22 cellular contexts compared by ENCODE assay signal in genomic region chr19:33687761-33688656, GRCh38.
"Had no signal": no experiment of that assay in that cellular context is flagged by ENCODE, and none has a peak within 500 bp of the region (broad histone marks: within the 10 kb centered on the region; RNA-seq: fewer than 3 reads in every experiment).

No MANE protein-coding gene starts in this region.

- H3K36me3 Mint-ChIP-seq: activated naive CD8-positive, alpha-beta T cell treated with anti-CD3 and anti-CD28 coated beads for 36 hours; naive thymus-derived CD8-positive, alpha-beta T cell; neural progenitor cell had no signal

- H3K4me2 ChIP-seq: neural progenitor cell had no signal

- H2AFZ ChIP-seq: neural progenitor cell had no signal

- H3K4me1 ChIP-seq: heart right ventricle, lower lobe of right lung, neural progenitor cell, psoas muscle, right atrium auricular region, transverse colon, uterus had no signal

- DNase-seq: activated CD4-positive, alpha-beta T cell treated with anti-CD3 and anti-CD28 coated beads, Interleukin-2, amount 10 ng/mL, durations not matched to agents 7 days and 5 days; activated CD8-positive, alpha-beta T cell treated with anti-CD3 and anti-CD28 coated beads for 36 hours; activated naive CD4-positive, alpha-beta T cell treated with Interleukin-2 at 50 U/mL for 16 hours; activated naive CD8-positive, alpha-beta T cell treated with anti-CD3 and anti-CD28 coated beads for 36 hours; activated T-cell treated with anti-CD3 and anti-CD28 coated beads, Interleukin-2, amount 50 U/mL, for 24 hours; cortex of kidney; heart right ventricle; lower lobe of right lung; mesendoderm; naive thymus-derived CD8-positive, alpha-beta T cell; psoas muscle; stimulated activated CD4-positive, alpha-beta T cell treated with anti-CD3 and anti-CD28 coated beads, Interleukin-1b, Interleukin-23, amount 100 ng/mL, for 48 hours; substantia nigra; transverse colon had no signal

- H3K4me3 ChIP-seq: heart right ventricle, lower lobe of right lung, neural progenitor cell, psoas muscle, right atrium auricular region, transverse colon, uterus had no signal

- H3K27ac Mint-ChIP-seq: activated CD4-positive, alpha-beta T cell treated with anti-CD3 and anti-CD28 coated beads, Interleukin-2, amount 10 ng/mL, durations not matched to agents 7 days and 5 days; activated CD8-positive, alpha-beta T cell treated with anti-CD3 and anti-CD28 coated beads for 36 hours; activated naive CD8-positive, alpha-beta T cell treated with anti-CD3 and anti-CD28 coated beads for 36 hours; activated T-cell treated with anti-CD3 and anti-CD28 coated beads, Interleukin-2, amount 50 U/mL, for 24 hours; activated T-helper 17 cell treated with anti-CD3 and anti-CD28 coated beads, Interleukin-2, amount 50 U/mL, for 72 hours; naive thymus-derived CD8-positive, alpha-beta T cell; neural progenitor cell; stimulated activated naive CD8-positive, alpha-beta T cell treated with anti-CD3 and anti-CD28 coated beads, Interleukin-15, Interleukin-2, amounts not matched to agents 100 ng/mL and 50 ng/mL, for 24 hours had no signal

- H3K9me3 ChIP-seq: heart right ventricle, lower lobe of right lung, psoas muscle, right atrium auricular region, transverse colon, uterus had no signal

- H3K4me1 Mint-ChIP-seq: activated CD4-positive, alpha-beta T cell treated with anti-CD3 and anti-CD28 coated beads, Interleukin-2, amount 10 ng/mL, durations not matched to agents 7 days and 5 days; activated naive CD8-positive, alpha-beta T cell treated with anti-CD3 and anti-CD28 coated beads for 36 hours; activated T-helper 17 cell treated with anti-CD3 and anti-CD28 coated beads, Interleukin-2, amount 50 U/mL, for 72 hours; naive thymus-derived CD8-positive, alpha-beta T cell had no signal

- H3K4me3 Mint-ChIP-seq: activated CD4-positive, alpha-beta T cell treated with anti-CD3 and anti-CD28 coated beads, Interleukin-2, amount 10 ng/mL, durations not matched to agents 7 days and 5 days; activated CD8-positive, alpha-beta T cell treated with anti-CD3 and anti-CD28 coated beads for 36 hours; activated naive CD8-positive, alpha-beta T cell treated with anti-CD3 and anti-CD28 coated beads for 36 hours; activated T-cell treated with anti-CD3 and anti-CD28 coated beads, Interleukin-2, amount 50 U/mL, for 24 hours; activated T-helper 17 cell treated with anti-CD3 and anti-CD28 coated beads, Interleukin-2, amount 50 U/mL, for 72 hours; naive thymus-derived CD8-positive, alpha-beta T cell; neural progenitor cell; stimulated activated naive CD8-positive, alpha-beta T cell treated with anti-CD3 and anti-CD28 coated beads, Interleukin-15, Interleukin-2, amounts not matched to agents 100 ng/mL and 50 ng/mL, for 24 hours had no signal

- H3K9ac ChIP-seq: neural progenitor cell had no signal

- H3K27ac ChIP-seq: heart right ventricle, lower lobe of right lung, neural progenitor cell, psoas muscle, right atrium auricular region, transverse colon, uterus had no signal

- H3K9me3 Mint-ChIP-seq: activated CD4-positive, alpha-beta T cell treated with anti-CD3 and anti-CD28 coated beads, Interleukin-2, amount 10 ng/mL, durations not matched to agents 7 days and 5 days; activated CD8-positive, alpha-beta T cell treated with anti-CD3 and anti-CD28 coated beads for 36 hours; activated naive CD8-positive, alpha-beta T cell treated with anti-CD3 and anti-CD28 coated beads for 36 hours; activated T-cell treated with anti-CD3 and anti-CD28 coated beads, Interleukin-2, amount 50 U/mL, for 24 hours; activated T-helper 17 cell treated with anti-CD3 and anti-CD28 coated beads, Interleukin-2, amount 50 U/mL, for 72 hours; neural progenitor cell; stimulated activated naive CD8-positive, alpha-beta T cell treated with anti-CD3 and anti-CD28 coated beads, Interleukin-15, Interleukin-2, amounts not matched to agents 100 ng/mL and 50 ng/mL, for 24 hours had no signal

- FAIRE-seq: bronchial epithelial cell, endometrium, keratinocyte had no signal

- H3K36me3 ChIP-seq: heart right ventricle, lower lobe of right lung, neural progenitor cell, right atrium auricular region, transverse colon, uterus had no signal

- H3K27me3 ChIP-seq: right atrium auricular region had no signal
